1 cellular context compared by ENCODE assay signal in genomic region chr22:37933711-37934376, GRCh38.
TF ChIP-seq lines count a peak whose summit lies in the region.

No MANE protein-coding gene starts in this region.

TF ChIP-seq in HEK293, 187 proteins besides CTCF, POLR2A, EP300 and RAD21 (continued from another document and continues in another):
- TF ChIP-seq ZNF518A (tag by site-specific recombination; conservative IDR thresholded peaks at IDR 0.05; ENCODE audit: low read depth) (no peak), ZNF354C (tag by site-specific recombination; IDR thresholded peaks at IDR 0.05; ENCODE audit: borderline replicate concordance, low read depth) (no peak), INSM2 (tag by site-specific recombination; IDR thresholded peaks at IDR 0.05) (0 out of 2 replicates have a peak, but pooled peaks have one; percentile 84), ZNF423 (tag by site-specific recombination; IDR thresholded peaks at IDR 0.05) (no peak; the same call in 1 of the 2 replicates), ZNF280D (tag by site-specific recombination; IDR thresholded peaks at IDR 0.05) (no peak), ZSCAN30 (tag by site-specific recombination; IDR thresholded peaks at IDR 0.05) (0 out of 2 replicates have a peak, but pooled peaks have one; percentile 59), ZNF366 (tag by site-specific recombination; conservative IDR thresholded peaks at IDR 0.05) (peak; percentile 45), ZNF394 (tag by site-specific recombination; IDR thresholded peaks at IDR 0.05; ENCODE audit: borderline replicate concordance) (peak; percentile 38; the same call in 1 of the 2 replicates), ZNF785 (tag by site-specific recombination; IDR thresholded peaks at IDR 0.05) (no peak), ZNF148 (tag by site-specific recombination; IDR thresholded peaks at IDR 0.05; ENCODE audit: borderline replicate concordance) (no peak), ZNF18 (tag by site-specific recombination; IDR thresholded peaks at IDR 0.05) (no peak), ZNF221 (tag by site-specific recombination; IDR thresholded peaks at IDR 0.05; ENCODE audit: borderline replicate concordance) (no peak), ZNF510 (tag by site-specific recombination; IDR thresholded peaks at IDR 0.05; ENCODE audit: insufficient replicate concordance) (no peak), KLF17 (tag by site-specific recombination; IDR thresholded peaks at IDR 0.05) (peak; percentile 93), ZNF560 (tag by site-specific recombination; IDR thresholded peaks at IDR 0.05; ENCODE audit: borderline replicate concordance) (no peak), ZNF529 (tag by site-specific recombination; IDR thresholded peaks at IDR 0.05; ENCODE audit: insufficient replicate concordance) (no peak), OSR2 (tag by site-specific recombination; IDR thresholded peaks at IDR 0.05) (peak; percentile 14; the same call in 1 of the 2 replicates), ZNF843 (tag by site-specific recombination; IDR thresholded peaks at IDR 0.05) (no peak), ZNF26 (tag by site-specific recombination; IDR thresholded peaks at IDR 0.05) (no peak), ZBTB1 (tag by site-specific recombination; IDR thresholded peaks at IDR 0.05) (no peak), ZNF426 (tag by site-specific recombination; IDR thresholded peaks at IDR 0.05) (no peak), ZNF600 (tag by site-specific recombination; IDR thresholded peaks at IDR 0.05) (peak; percentile 45; the same call in 1 of the 2 replicates), ZNF133 (tag by site-specific recombination; IDR thresholded peaks at IDR 0.05) (no peak), GLI4 (tag by site-specific recombination; IDR thresholded peaks at IDR 0.05) (no peak), HOXA7 (CRISPR knock-in tag; IDR thresholded peaks at IDR 0.05; ENCODE audit: borderline replicate concordance) (no peak), PRDM4 (tag by site-specific recombination; IDR thresholded peaks at IDR 0.05) (no peak; the same call in 1 of the 2 replicates), ZBTB6 (tag by site-specific recombination; IDR thresholded peaks at IDR 0.05) (no peak), REPIN1 (tag by site-specific recombination; IDR thresholded peaks at IDR 0.05; ENCODE audit: low read depth) (no peak), ZNF513 (tag by site-specific recombination; IDR thresholded peaks at IDR 0.05) (no peak), ZNF112 (tag by site-specific recombination; IDR thresholded peaks at IDR 0.05) (no peak), ZSCAN16 (tag by site-specific recombination; IDR thresholded peaks at IDR 0.05) (no peak)
